20 cellular contexts compared by ENCODE assay signal in genomic region chrX:79167437-79167836, GRCh38. TPM values are rescaled to one million over a fixed set of nuclear protein-coding genes. Genes with fewer than 3 reads are reported as not detected.
A peak's percentile ranks its signal among the peaks of the same experiment; 100 is the strongest.
DNase-seq lines count a peak whose midpoint lies in the region; ATAC-seq and TF ChIP-seq lines count a peak whose summit lies in the region.
"Had no signal": no experiment of that assay in that cellular context is flagged by ENCODE, and none has a peak within 500 bp of the region (broad histone marks: within the 10 kb centered on the region; RNA-seq: fewer than 3 reads in every experiment).

No MANE protein-coding gene starts in this region.

- peaks cover 89% of the 10 kb centered on the region for H3K4me1 Mint-ChIP-seq in CD8-positive, alpha-beta T cell (ENCODE audit: low read depth)
- H3K4me1 Mint-ChIP-seq in activated B cell treated with CpG ODN at 0.5 μM for 24 hours (peaks cover 80% of the 10 kb centered on the region), immature natural killer cell (peaks cover 82 to 98% of the 10 kb centered on the region in 2 donors), endodermal cell (no peaks in the 10 kb centered on the region), glutamatergic neuron (ENCODE audit: low read depth, unreplicated experiment) (peaks cover 2% of the 10 kb centered on the region)

- POLR2A ChIA-PET in A673 (lab: Charles Lee; ENCODE audit: low non-redundant PET): no interaction called here
- POLR2A ChIA-PET in CD8-positive, alpha-beta T cell (lab: Charles Lee): interaction anchor here (1.0 to 2.3 kb wide), 8 partner anchors 9 to 99 kb away, joined by 3 to 7 read pairs (median 3); no protein-coding TSS in a partner anchor
- POLR2A ChIA-PET in activated B cell treated with CpG ODN at 0.5 μM for 24 hours (lab: Charles Lee): interaction anchor here (0.5 to 1.9 kb wide), 5 partner anchors 8 to 92 kb away, joined by 3 to 5 read pairs (median 4); no protein-coding TSS in a partner anchor

- WGBS in endodermal cell (ENCODE audit: insufficient coverage in 1 of 2, insufficient read length in 1 of 2), 2 experiments: no CpG with 5 or more reads among the region's 2 CpGs

- CTCF ChIA-PET in A673 (lab: Charles Lee) (no interaction called here), activated B cell treated with CpG ODN at 0.5 μM for 24 hours (lab: Charles Lee) (interaction anchor here (1.1 kb wide), 1 partner anchor 85 kb away, joined by 3 read pairs; no protein-coding TSS in a partner anchor)
- CTCF ChIA-PET in CD8-positive, alpha-beta T cell (lab: Charles Lee): interaction anchor here (1.1 kb wide), 1 partner anchor 14 kb away, joined by 3 read pairs; no protein-coding TSS in a partner anchor

- H3K4me1 ChIP-seq in A673 (ENCODE audit: insufficient read depth, low read length, poor library complexity, severe bottlenecking): peaks cover 36% of the 10 kb centered on the region
- peaks cover 86% of the 10 kb centered on the region for H3K4me1 ChIP-seq in CD8-positive, alpha-beta T cell (ENCODE audit: insufficient read depth, low read length)
- no peaks in the 10 kb centered on the region for H3K4me1 ChIP-seq in endodermal cell (ENCODE audit: control insufficient read depth, insufficient read depth, low read length)
- H3K4me1 ChIP-seq: colonic mucosa, left lung had no signal

- BruUV-seq in A673 (replicated peaks; lab: Mats Ljungman, UMichigan): no TSS peak

- H3K9me3 ChIP-seq in A673 (ENCODE audit: low read depth, low read length, poor library complexity, severe bottlenecking) (no peaks in the 10 kb centered on the region), endodermal cell (ENCODE audit: control insufficient read depth, low read length) (no peaks in the 10 kb centered on the region)
- no peaks in the 10 kb centered on the region for H3K9me3 ChIP-seq in CD8-positive, alpha-beta T cell (ENCODE audit: low read length)
- H3K9me3 ChIP-seq: colonic mucosa, left lung, mucosa of descending colon had no signal

- H3K4me3 ChIP-seq in A673 (ENCODE audit: low read depth, low read length, poor library complexity, severe bottlenecking) (no peak overlapping the region), endodermal cell (ENCODE audit: low read length) (no peak overlapping the region)
- H3K4me3 ChIP-seq in CD8-positive, alpha-beta T cell (ENCODE audit: low read depth, low read length): peak overlapping the region; percentile 20
- H3K4me3 ChIP-seq: colonic mucosa, left lung, mucosa of descending colon had no signal

- H3K4me3 Mint-ChIP-seq in CD8-positive, alpha-beta T cell: peak overlapping the region; percentile 74
- peak overlapping the region; percentile 50 for H3K4me3 Mint-ChIP-seq in activated B cell treated with CpG ODN at 0.5 μM for 24 hours
- H3K4me3 Mint-ChIP-seq in immature natural killer cell: peak overlapping the region; percentile 52 to 75 (median 65)
- no peak overlapping the region for H3K4me3 Mint-ChIP-seq in endodermal cell
- H3K4me3 Mint-ChIP-seq in glutamatergic neuron (ENCODE audit: unreplicated experiment): no peak overlapping the region

- H3K9ac ChIP-seq in endodermal cell (ENCODE audit: extremely low read depth, low read length, poor library complexity, severe bottlenecking): no peak overlapping the region

- no peaks in the 10 kb centered on the region for H3K9me3 Mint-ChIP-seq in CD8-positive, alpha-beta T cell
- H3K9me3 Mint-ChIP-seq in activated B cell treated with CpG ODN at 0.5 μM for 24 hours (no peaks in the 10 kb centered on the region), immature natural killer cell (no peaks in the 10 kb centered on the region), endodermal cell (peaks cover 15% of the 10 kb centered on the region), glutamatergic neuron (ENCODE audit: unreplicated experiment) (no peaks in the 10 kb centered on the region)

- H3K27ac ChIP-seq in A673 (ENCODE audit: low read depth, low read length, poor library complexity, severe bottlenecking): peak overlapping the region; percentile 75
- H3K27ac ChIP-seq in CD8-positive, alpha-beta T cell (ENCODE audit: low read depth, low read length): peak overlapping the region; percentile 47
- H3K27ac ChIP-seq in endodermal cell (ENCODE audit: low read depth, low read length): no peak overlapping the region
- H3K27ac ChIP-seq: colonic mucosa, HL-60, left lung had no signal

- no peaks in the 10 kb centered on the region for H3K27me3 ChIP-seq in A673 (replicated peaks; ENCODE audit: insufficient read depth, low read depth, low read length, poor library complexity)
- H3K27me3 ChIP-seq in CD8-positive, alpha-beta T cell (ENCODE audit: insufficient read depth, low read length): no peaks in the 10 kb centered on the region
- no peaks in the 10 kb centered on the region for H3K27me3 ChIP-seq in endodermal cell (ENCODE audit: control insufficient read depth, insufficient read depth, low read length, poor library complexity, severe bottlenecking)
- H3K27me3 ChIP-seq: colonic mucosa, left lung had no signal

- ATAC-seq in CD8-positive, alpha-beta T cell: peak; percentile 26
- peak; percentile 35 for ATAC-seq in activated B cell treated with CpG ODN at 0.5 μM for 24 hours (ENCODE audit: low read depth)
- ATAC-seq: left lung, mucosa of descending colon, right cardiac atrium had no signal

- intact Hi-C loops in A673 (cut with micrococcal nuclease; ENCODE audit: unreplicated experiment) (loop anchor here (5.0 kb wide), 1 partner anchor 95 kb away; no protein-coding TSS in a partner anchor), activated B cell treated with CpG ODN at 0.5 μM for 24 hours (cut with micrococcal nuclease) (loop anchor here (2.0 kb wide), 1 partner anchor 15 kb away; no protein-coding TSS in a partner anchor)
- intact Hi-C loops in CD8-positive, alpha-beta T cell (cut with DNase I, micrococcal nuclease): loop anchor here (5.0 to 10.0 kb wide), 3 partner anchors 70 to 223 kb away; partner anchors contain the start of gene P2RY10 (in 2 of the 2)

- peaks cover 36% of the 10 kb centered on the region for H3K36me3 Mint-ChIP-seq in CD8-positive, alpha-beta T cell
- H3K36me3 Mint-ChIP-seq in activated B cell treated with CpG ODN at 0.5 μM for 24 hours (ENCODE audit: low read depth) (peaks cover 33% of the 10 kb centered on the region), immature natural killer cell (peaks cover 8 to 22% (median 11%) of the 10 kb centered on the region in 3 donors), endodermal cell (ENCODE audit: low read depth) (no peaks in the 10 kb centered on the region), glutamatergic neuron (ENCODE audit: unreplicated experiment) (no peaks in the 10 kb centered on the region)

- TF ChIP-seq CTCF in A673 (conservative IDR thresholded peaks at IDR 0.05; ENCODE audit: low read depth, low read length) (no peak), activated B cell treated with CpG ODN at 0.5 μM for 24 hours (IDR thresholded peaks at IDR 0.05) (no peak), endodermal cell (conservative IDR thresholded peaks at IDR 0.05) (no peak), glutamatergic neuron (IDR thresholded peaks at IDR 0.05; ENCODE audit: partially characterized antibody, unreplicated experiment) (no peak)
- no peak for TF ChIP-seq CTCF in CD8-positive, alpha-beta T cell (IDR thresholded peaks at IDR 0.05)

- peak overlapping the region; percentile 95 for H3K27ac Mint-ChIP-seq in CD8-positive, alpha-beta T cell
- peak overlapping the region; percentile 85 for H3K27ac Mint-ChIP-seq in activated B cell treated with CpG ODN at 0.5 μM for 24 hours
- peak overlapping the region; percentile 80 to 97 (median 86) for H3K27ac Mint-ChIP-seq in immature natural killer cell
- no peak overlapping the region for H3K27ac Mint-ChIP-seq in endodermal cell
- no peak overlapping the region for H3K27ac Mint-ChIP-seq in glutamatergic neuron (ENCODE audit: unreplicated experiment)

- DNase-seq in A673 (ENCODE audit: low spot score): peak; percentile 50
- no peak for DNase-seq in CD8-positive, alpha-beta T cell
- no peak for DNase-seq in activated B cell treated with CpG ODN at 0.5 μM for 24 hours
- no peak for DNase-seq in immature natural killer cell
- DNase-seq in endodermal cell: no peak
- no peak for DNase-seq in glutamatergic neuron
- DNase-seq in DMS114 treated with DMSO at 0.1 percent for 48 hours (lab: John Stamatoyannopoulos, UW; ENCODE audit: unreplicated experiment): no peak
- DNase-seq: activated CD4-positive, alpha-beta T cell treated with anti-CD3 and anti-CD28 coated beads for 1 hour; colonic mucosa; GDM1; H7; left lung; mucosa of descending colon; NCI-H1092; NCI-H526 treated with DMSO at 0.1 percent for 48 hours; right cardiac atrium; SHP77; stimulated activated CD4-positive, alpha-beta T cell treated with anti-CD3 and anti-CD28 coated beads, Interleukin-1b, Interleukin-23, amount 100 ng/mL, for 48 hours had no signal

- no peaks in the 10 kb centered on the region for H3K27me3 Mint-ChIP-seq in CD8-positive, alpha-beta T cell (ENCODE audit: low read depth)
- no peaks in the 10 kb centered on the region for H3K27me3 Mint-ChIP-seq in activated B cell treated with CpG ODN at 0.5 μM for 24 hours
- H3K27me3 Mint-ChIP-seq in immature natural killer cell (ENCODE audit: low read depth in 3 of 3): peaks cover 0 to 6% (median 0%) of the 10 kb centered on the region in 3 donors
- no peaks in the 10 kb centered on the region for H3K27me3 Mint-ChIP-seq in endodermal cell (ENCODE audit: insufficient read depth)
- H3K27me3 Mint-ChIP-seq in glutamatergic neuron (ENCODE audit: unreplicated experiment): no peaks in the 10 kb centered on the region

- H3K36me3 ChIP-seq in A673 (ENCODE audit: insufficient read depth, low read length, poor library complexity, severe bottlenecking) (peaks cover 21% of the 10 kb centered on the region), endodermal cell (ENCODE audit: control insufficient read depth, insufficient read depth, low read length) (no peaks in the 10 kb centered on the region)
- peaks cover 15% of the 10 kb centered on the region for H3K36me3 ChIP-seq in CD8-positive, alpha-beta T cell (ENCODE audit: insufficient read depth, low read length)
- H3K36me3 ChIP-seq: colonic mucosa, left lung had no signal

RNA-seq across cellular contexts. Expression of gene GPR174, which starts 22.9 kb away (rescaled TPM):
- 27.1 and 31.7 TPM in 2 replicates for total RNA-seq in A673 (2021)
- total RNA-seq in CD8-positive, alpha-beta T cell: 10 to 100 TPM; 34.9 to 36.5 TPM
- 18.4 and 20.5 TPM in 2 replicates for total RNA-seq in activated B cell treated with CpG ODN at 0.5 μM for 24 hours
- 1 to 10 TPM; 3.9 to 9.0 (median 5.0) TPM for polyA plus RNA-seq in immature natural killer cell
- total RNA-seq in endodermal cell: not detected
- polyA plus RNA-seq in endodermal cell (2013, experiment 1 of 2): not detected
- polyA plus RNA-seq in endodermal cell (2013, experiment 2 of 2): not detected
- not detected for total RNA-seq in glutamatergic neuron (ENCODE audit: unreplicated experiment)
- total RNA-seq: frontal cortex, H7 had no signal

Comparison
In these comparisons a context has a peak if more than half of its experiments do, and no peak if none do; other contexts are left out.
1. H3K27ac Mint-ChIP-seq: peak in CD8-positive, alpha-beta T cell (single experiment), activated B cell treated with CpG ODN at 0.5 μM for 24 hours (single experiment) and immature natural killer cell (6 of 6); none in endodermal cell (single experiment) and glutamatergic neuron (single experiment).
2. H3K4me3 Mint-ChIP-seq: peak in CD8-positive, alpha-beta T cell (single experiment), activated B cell treated with CpG ODN at 0.5 μM for 24 hours (single experiment) and immature natural killer cell (5 of 5); none in endodermal cell (single experiment) and glutamatergic neuron (single experiment).
3. RNA of gene GPR174, which starts 22.9 kb away (total RNA-seq): 34.9 to 36.5 TPM in CD8-positive, alpha-beta T cell, 27.1 to 31.7 TPM in A673 and 18.4 to 20.5 TPM in activated B cell treated with CpG ODN at 0.5 μM for 24 hours; not detected in endodermal cell and not detected in glutamatergic neuron (single experiment); every median in the first group is over 10 times any median in the second.